1 cellular context compared by ENCODE assay signal in the genomic region with DNA sequence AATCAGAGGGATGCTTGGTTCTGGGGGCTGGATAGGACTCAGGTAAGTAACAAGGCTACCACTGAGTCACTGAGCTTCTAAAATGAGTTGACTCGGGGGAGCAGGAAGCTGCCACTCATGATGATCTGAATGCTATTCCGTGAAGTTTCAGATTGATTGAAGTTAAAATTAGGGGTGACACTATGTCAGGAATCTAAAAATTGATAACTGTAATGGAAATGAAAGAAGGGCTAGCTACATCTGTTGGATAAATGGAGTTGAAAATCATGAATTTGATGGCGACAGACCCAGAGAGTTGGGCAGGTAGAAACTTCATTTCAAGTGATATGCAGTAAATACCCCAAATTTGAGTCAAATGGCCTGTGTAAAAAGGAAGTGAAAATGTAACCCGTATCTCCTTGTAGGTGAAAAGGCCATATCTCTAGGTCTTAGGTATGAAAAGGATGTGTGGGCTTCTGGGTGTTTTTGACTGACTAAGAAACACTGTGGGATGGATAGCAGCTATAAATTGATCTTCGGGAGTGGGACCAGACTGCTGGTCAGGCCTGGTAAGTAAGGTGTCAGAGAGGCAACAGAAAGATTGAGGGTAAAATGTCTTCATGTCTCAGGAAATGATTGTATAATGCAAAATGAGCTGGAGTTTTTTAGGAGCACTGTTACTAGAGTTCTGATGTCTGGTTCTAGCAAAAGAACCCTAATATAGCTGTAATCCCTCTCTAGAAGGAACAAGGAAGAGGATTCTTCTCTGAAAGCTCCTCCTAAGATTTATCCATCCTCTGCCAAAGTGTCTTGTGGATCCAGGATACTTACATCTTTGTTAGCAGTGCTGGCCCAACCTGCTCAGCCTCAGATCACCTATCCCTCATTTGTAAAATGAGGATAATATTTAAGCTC.
A peak's percentile ranks its signal among the peaks of the same experiment; 100 is the strongest.
TF ChIP-seq lines count a peak whose summit lies in the region.

No MANE protein-coding gene starts in this region.

TF ChIP-seq in GM12878, 131 proteins besides CTCF, POLR2A, EP300 and RAD21 (continued from another document):
- TF ChIP-seq RBBP5 (conservative IDR thresholded peaks at IDR 0.05) = no peak
- peak; percentile 97 for TF ChIP-seq NFIC (IDR thresholded peaks at IDR 0.05; ENCODE audit: low read depth, low read length)
- TF ChIP-seq PML (IDR thresholded peaks at IDR 0.05; ENCODE audit: low read length) = peak; percentile 99
- TF ChIP-seq, protein P1, sequence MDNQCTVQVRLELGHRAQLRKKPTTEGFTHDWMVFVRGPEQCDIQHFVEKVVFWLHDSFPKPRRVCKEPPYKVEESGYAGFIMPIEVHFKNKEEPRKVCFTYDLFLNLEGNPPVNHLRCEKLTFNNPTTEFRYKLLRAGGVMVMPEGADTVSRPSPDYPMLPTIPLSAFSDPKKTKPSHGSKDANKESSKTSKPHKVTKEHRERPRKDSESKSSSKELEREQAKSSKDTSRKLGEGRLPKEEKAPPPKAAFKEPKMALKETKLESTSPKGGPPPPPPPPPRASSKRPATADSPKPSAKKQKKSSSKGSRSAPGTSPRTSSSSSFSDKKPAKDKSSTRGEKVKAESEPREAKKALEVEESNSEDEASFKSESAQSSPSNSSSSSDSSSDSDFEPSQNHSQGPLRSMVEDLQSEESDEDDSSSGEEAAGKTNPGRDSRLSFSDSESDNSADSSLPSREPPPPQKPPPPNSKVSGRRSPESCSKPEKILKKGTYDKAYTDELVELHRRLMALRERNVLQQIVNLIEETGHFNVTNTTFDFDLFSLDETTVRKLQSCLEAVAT (IDR thresholded peaks at IDR 0.05) = peak; percentile 95
- TF ChIP-seq BCL11A (IDR thresholded peaks at IDR 0.05; ENCODE audit: low read depth, low read length) = peak; percentile 82
- TF ChIP-seq CEBPB (IDR thresholded peaks at IDR 0.05; ENCODE audit: borderline replicate concordance in 1 of 2, low read depth in 2 of 2, low read length in 2 of 2) = peak in 1 of 2 experiments; percentile 73; a peak in 1 of 4 replicates
- TF ChIP-seq JUNB (IDR thresholded peaks at IDR 0.05) = peak; percentile 88
- TF ChIP-seq, protein P2, sequence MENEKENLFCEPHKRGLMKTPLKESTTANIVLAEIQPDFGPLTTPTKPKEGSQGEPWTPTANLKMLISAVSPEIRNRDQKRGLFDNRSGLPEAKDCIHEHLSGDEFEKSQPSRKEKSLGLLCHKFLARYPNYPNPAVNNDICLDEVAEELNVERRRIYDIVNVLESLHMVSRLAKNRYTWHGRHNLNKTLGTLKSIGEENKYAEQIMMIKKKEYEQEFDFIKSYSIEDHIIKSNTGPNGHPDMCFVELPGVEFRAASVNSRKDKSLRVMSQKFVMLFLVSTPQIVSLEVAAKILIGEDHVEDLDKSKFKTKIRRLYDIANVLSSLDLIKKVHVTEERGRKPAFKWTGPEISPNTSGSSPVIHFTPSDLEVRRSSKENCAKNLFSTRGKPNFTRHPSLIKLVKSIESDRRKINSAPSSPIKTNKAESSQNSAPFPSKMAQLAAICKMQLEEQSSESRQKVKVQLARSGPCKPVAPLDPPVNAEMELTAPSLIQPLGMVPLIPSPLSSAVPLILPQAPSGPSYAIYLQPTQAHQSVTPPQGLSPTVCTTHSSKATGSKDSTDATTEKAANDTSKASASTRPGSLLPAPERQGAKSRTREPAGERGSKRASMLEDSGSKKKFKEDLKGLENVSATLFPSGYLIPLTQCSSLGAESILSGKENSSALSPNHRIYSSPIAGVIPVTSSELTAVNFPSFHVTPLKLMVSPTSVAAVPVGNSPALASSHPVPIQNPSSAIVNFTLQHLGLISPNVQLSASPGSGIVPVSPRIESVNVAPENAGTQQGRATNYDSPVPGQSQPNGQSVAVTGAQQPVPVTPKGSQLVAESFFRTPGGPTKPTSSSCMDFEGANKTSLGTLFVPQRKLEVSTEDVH (IDR thresholded peaks at IDR 0.05; ENCODE audit: low read depth, partially characterized antibody) = no peak
- TF ChIP-seq CBFB (IDR thresholded peaks at IDR 0.05; ENCODE audit: low read depth) = peak; percentile 91
- TF ChIP-seq MEF2B (IDR thresholded peaks at IDR 0.05; ENCODE audit: partially characterized antibody, poor library complexity, severe bottlenecking) = peak; percentile 68
- TF ChIP-seq CHD2 (IDR thresholded peaks at IDR 0.05; ENCODE audit: borderline replicate concordance, low read depth, low read length) = no peak
- no peak for TF ChIP-seq MYB (IDR thresholded peaks at IDR 0.05; ENCODE audit: borderline replicate concordance, low read depth, low read length)
- peak; percentile 93 for TF ChIP-seq NR2F1 (conservative IDR thresholded peaks at IDR 0.05)
- TF ChIP-seq RAD51 (IDR thresholded peaks at IDR 0.05) = peak; percentile 13; the same call in 1 of the 2 replicates
- TF ChIP-seq RB1 (IDR thresholded peaks at IDR 0.05; ENCODE audit: borderline replicate concordance) = no peak
- TF ChIP-seq, protein P3, sequence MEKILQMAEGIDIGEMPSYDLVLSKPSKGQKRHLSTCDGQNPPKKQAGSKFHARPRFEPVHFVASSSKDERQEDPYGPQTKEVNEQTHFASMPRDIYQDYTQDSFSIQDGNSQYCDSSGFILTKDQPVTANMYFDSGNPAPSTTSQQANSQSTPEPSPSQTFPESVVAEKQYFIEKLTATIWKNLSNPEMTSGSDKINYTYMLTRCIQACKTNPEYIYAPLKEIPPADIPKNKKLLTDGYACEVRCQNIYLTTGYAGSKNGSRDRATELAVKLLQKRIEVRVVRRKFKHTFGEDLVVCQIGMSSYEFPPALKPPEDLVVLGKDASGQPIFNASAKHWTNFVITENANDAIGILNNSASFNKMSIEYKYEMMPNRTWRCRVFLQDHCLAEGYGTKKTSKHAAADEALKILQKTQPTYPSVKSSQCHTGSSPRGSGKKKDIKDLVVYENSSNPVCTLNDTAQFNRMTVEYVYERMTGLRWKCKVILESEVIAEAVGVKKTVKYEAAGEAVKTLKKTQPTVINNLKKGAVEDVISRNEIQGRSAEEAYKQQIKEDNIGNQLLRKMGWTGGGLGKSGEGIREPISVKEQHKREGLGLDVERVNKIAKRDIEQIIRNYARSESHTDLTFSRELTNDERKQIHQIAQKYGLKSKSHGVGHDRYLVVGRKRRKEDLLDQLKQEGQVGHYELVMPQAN (conservative IDR thresholded peaks at IDR 0.05) = no peak
- TF ChIP-seq ZNF274 (IDR thresholded peaks at IDR 0.05; ENCODE audit: insufficient read depth, insufficient read length) = no peak
- no peak for TF ChIP-seq NRF1 (conservative IDR thresholded peaks at IDR 0.05; ENCODE audit: low read depth, low read length)
- peak; percentile 94 for TF ChIP-seq SMAD5 (IDR thresholded peaks at IDR 0.05; ENCODE audit: low read depth)
- TF ChIP-seq YY1 (IDR thresholded peaks at IDR 0.05; ENCODE audit: low read depth, low read length) = peak; percentile 56; the same call in 1 of the 2 replicates
- TF ChIP-seq IRF4 (IDR thresholded peaks at IDR 0.05; ENCODE audit: low read depth, low read length) = peak; percentile 92
- no peak for TF ChIP-seq SREBF2 (IDR thresholded peaks at IDR 0.05; ENCODE audit: low read length)
- 0 out of 2 replicates have a peak, but pooled peaks have one; percentile 60 for TF ChIP-seq TCF3 (IDR thresholded peaks at IDR 0.05; ENCODE audit: borderline replicate concordance, insufficient read depth, low read depth, low read length)
- TF ChIP-seq, protein P4, sequence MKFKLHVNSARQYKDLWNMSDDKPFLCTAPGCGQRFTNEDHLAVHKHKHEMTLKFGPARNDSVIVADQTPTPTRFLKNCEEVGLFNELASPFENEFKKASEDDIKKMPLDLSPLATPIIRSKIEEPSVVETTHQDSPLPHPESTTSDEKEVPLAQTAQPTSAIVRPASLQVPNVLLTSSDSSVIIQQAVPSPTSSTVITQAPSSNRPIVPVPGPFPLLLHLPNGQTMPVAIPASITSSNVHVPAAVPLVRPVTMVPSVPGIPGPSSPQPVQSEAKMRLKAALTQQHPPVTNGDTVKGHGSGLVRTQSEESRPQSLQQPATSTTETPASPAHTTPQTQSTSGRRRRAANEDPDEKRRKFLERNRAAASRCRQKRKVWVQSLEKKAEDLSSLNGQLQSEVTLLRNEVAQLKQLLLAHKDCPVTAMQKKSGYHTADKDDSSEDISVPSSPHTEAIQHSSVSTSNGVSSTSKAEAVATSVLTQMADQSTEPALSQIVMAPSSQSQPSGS (IDR thresholded peaks at IDR 0.05; ENCODE audit: low read length) = peak; percentile 93
- TF ChIP-seq SIX5 (IDR thresholded peaks at IDR 0.05; ENCODE audit: low read depth, low read length, severe bottlenecking) = no peak
- TF ChIP-seq FOXK2 (IDR thresholded peaks at IDR 0.05) = peak; percentile 87
- TF ChIP-seq EED (IDR thresholded peaks at IDR 0.05; ENCODE audit: low read depth) = peak; percentile 88
- peak; percentile 92; the same call in 1 of the 2 replicates for TF ChIP-seq ZBED1 (IDR thresholded peaks at IDR 0.05; ENCODE audit: borderline replicate concordance)
- TF ChIP-seq, protein P5, sequence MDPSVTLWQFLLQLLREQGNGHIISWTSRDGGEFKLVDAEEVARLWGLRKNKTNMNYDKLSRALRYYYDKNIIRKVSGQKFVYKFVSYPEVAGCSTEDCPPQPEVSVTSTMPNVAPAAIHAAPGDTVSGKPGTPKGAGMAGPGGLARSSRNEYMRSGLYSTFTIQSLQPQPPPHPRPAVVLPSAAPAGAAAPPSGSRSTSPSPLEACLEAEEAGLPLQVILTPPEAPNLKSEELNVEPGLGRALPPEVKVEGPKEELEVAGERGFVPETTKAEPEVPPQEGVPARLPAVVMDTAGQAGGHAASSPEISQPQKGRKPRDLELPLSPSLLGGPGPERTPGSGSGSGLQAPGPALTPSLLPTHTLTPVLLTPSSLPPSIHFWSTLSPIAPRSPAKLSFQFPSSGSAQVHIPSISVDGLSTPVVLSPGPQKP (IDR thresholded peaks at IDR 0.05; ENCODE audit: low read depth, low read length) = no peak; the same call in 1 of the 2 replicates
- no peak for TF ChIP-seq PAX8 (IDR thresholded peaks at IDR 0.05)
- TF ChIP-seq RUNX3 (IDR thresholded peaks at IDR 0.05; ENCODE audit: low read length) = peak; percentile 86
- no peak; the same call in 1 of the 2 replicates for TF ChIP-seq MTA3 (IDR thresholded peaks at IDR 0.05; ENCODE audit: borderline replicate concordance, low read length)
- TF ChIP-seq, protein P6, sequence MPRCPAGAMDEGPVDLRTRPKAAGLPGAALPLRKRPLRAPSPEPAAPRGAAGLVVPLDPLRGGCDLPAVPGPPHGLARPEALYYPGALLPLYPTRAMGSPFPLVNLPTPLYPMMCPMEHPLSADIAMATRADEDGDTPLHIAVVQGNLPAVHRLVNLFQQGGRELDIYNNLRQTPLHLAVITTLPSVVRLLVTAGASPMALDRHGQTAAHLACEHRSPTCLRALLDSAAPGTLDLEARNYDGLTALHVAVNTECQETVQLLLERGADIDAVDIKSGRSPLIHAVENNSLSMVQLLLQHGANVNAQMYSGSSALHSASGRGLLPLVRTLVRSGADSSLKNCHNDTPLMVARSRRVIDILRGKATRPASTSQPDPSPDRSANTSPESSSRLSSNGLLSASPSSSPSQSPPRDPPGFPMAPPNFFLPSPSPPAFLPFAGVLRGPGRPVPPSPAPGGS (IDR thresholded peaks at IDR 0.05; ENCODE audit: borderline replicate concordance, insufficient read depth, low read depth, low read length, poor library complexity, severe bottlenecking) = peak; percentile 74
- TF ChIP-seq, protein P7, sequence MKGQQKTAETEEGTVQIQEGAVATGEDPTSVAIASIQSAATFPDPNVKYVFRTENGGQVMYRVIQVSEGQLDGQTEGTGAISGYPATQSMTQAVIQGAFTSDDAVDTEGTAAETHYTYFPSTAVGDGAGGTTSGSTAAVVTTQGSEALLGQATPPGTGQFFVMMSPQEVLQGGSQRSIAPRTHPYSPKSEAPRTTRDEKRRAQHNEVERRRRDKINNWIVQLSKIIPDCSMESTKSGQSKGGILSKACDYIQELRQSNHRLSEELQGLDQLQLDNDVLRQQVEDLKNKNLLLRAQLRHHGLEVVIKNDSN (IDR thresholded peaks at IDR 0.05; ENCODE audit: borderline replicate concordance, extremely low read length, insufficient read depth, low read depth, low read length) = no peak
- TF ChIP-seq IKZF1 (conservative IDR thresholded peaks at IDR 0.05) = peak; percentile 84
- peak; percentile 98 for TF ChIP-seq SPI1 (IDR thresholded peaks at IDR 0.05; ENCODE audit: borderline replicate concordance, insufficient read depth, low read depth, low read length)
- TF ChIP-seq CREM (IDR thresholded peaks at IDR 0.05; ENCODE audit: low read depth) = peak; percentile 69; the same call in 1 of the 2 replicates
